Comparison of ENCODE assay signal across 8 cellular contexts in the genomic region with DNA sequence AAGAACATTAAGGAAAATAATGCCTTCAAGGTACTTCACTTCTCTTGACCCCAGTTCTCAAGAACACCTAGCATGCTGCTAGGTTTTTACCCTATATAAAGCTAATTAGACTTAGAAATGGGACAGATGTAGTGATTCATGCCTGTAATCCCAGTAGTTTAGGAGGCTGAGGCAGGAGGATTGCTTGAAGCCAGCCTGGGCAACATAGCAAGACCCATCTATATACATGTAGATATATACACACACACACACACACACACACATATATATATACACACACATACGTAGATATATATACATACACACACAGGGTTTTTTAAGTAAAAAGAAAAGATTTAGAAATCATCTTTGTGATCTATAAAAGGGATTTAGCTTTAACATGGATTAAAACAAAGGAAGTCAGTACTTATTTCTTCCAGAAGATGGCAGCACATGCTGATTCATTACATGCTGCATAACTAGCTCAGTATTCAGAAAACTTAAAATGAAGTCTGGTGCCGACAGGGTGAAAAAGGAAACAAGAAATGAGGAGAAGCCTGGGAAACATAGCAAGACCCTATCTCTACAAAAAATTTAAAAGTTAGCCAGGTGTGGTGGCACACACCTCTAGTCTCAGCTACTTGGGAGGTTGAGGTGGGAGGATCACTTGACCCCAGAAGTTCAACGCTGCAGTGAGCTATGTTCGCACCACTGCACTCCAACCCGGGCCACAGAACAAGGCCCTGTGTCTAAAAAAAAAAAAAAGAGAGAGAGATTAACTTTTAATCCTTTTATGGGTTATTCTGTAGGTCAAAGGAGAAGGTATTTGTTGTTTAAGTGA. TPM values are rescaled to one million over a fixed set of nuclear protein-coding genes. Genes with fewer than 3 reads are reported as not detected.
A peak's percentile ranks its signal among the peaks of the same experiment; 100 is the strongest.
DNase-seq lines count a peak whose midpoint lies in the region; ATAC-seq and TF ChIP-seq lines count a peak whose summit lies in the region.

No MANE protein-coding gene starts in this region.

- no peak overlapping the region for H3K27ac ChIP-seq in ovary

- no peaks in the 10 kb centered on the region for H3K9me3 Mint-ChIP-seq in activated T-cell treated with anti-CD3 and anti-CD28 coated beads, Interleukin-2, amount 50 U/mL, for 24 hours

- no peaks in the 10 kb centered on the region for H3K36me3 ChIP-seq in ovary

- H3K9me3 ChIP-seq in ovary, result no peaks in the 10 kb centered on the region

- H3K4me1 Mint-ChIP-seq in activated T-cell treated with anti-CD3 and anti-CD28 coated beads, Interleukin-2, amount 50 U/mL, for 24 hours (ENCODE audit: low read depth), result peaks cover 3% of the 10 kb centered on the region

- POLR2A ChIA-PET in GM10248 (lab: Yijun Ruan, JAX), result interaction anchor here (0.6 kb wide), 1 partner anchor 228 kb away, joined by 4 read pairs; no protein-coding TSS in a partner anchor

- peak; percentile 53 for TF ChIP-seq CTCF in GM10248 (IDR thresholded peaks at IDR 0.05; ENCODE audit: control extremely low read depth, extremely low read depth, low read depth, missing control alignments)
- peak; percentile 46 to 77 (median 70) for TF ChIP-seq CTCF in ovary (IDR thresholded peaks at IDR 0.05)

- H3K27me3 ChIP-seq in ovary, result no peaks in the 10 kb centered on the region

- H3K36me3 Mint-ChIP-seq in activated T-cell treated with anti-CD3 and anti-CD28 coated beads, Interleukin-2, amount 50 U/mL, for 24 hours (ENCODE audit: low read depth), result peaks cover 70% of the 10 kb centered on the region

- no peaks in the 10 kb centered on the region for H3K4me1 ChIP-seq in ovary (ENCODE audit: insufficient read depth)

- no peaks in the 10 kb centered on the region for H3K27me3 Mint-ChIP-seq in activated T-cell treated with anti-CD3 and anti-CD28 coated beads, Interleukin-2, amount 50 U/mL, for 24 hours

- intact Hi-C loops in ovary (cut with DNase I), result loop anchor here in 2 of 4 donors (10.0 kb wide), 2 partner anchors 422 to 592 kb away; no protein-coding TSS in a partner anchor

- WGBS in ovary, 3 donors, result 49 to 57% (median 49%) methylated on average over 5 of the region's 5 CpGs

- CTCF ChIA-PET in GM10248 (lab: Yijun Ruan, JAX), result interaction anchor here (0.7 to 3.9 kb wide), 80 partner anchors 8 to 769 kb away, joined by 3 to 96 read pairs (median 4); partner anchors contain the start of genes DNAJB7, EP300 and RBX1

- no peak for TF ChIP-seq EP300 in ovary (IDR thresholded peaks at IDR 0.05)

- no peak for ATAC-seq in HG03039 (IDR thresholded peaks at IDR 0.05; ENCODE audit: unreplicated experiment)
- no peak for ATAC-seq in GM18909 (IDR thresholded peaks at IDR 0.05; ENCODE audit: poor library complexity, unreplicated experiment)

- no peak overlapping the region for H3K4me3 ChIP-seq in ovary

- H3K27ac Mint-ChIP-seq in activated T-cell treated with anti-CD3 and anti-CD28 coated beads, Interleukin-2, amount 50 U/mL, for 24 hours, result peak overlapping the region; percentile 48

- TF ChIP-seq POLR2A in ovary (IDR thresholded peaks at IDR 0.05), result no peak

- no peak overlapping the region for H3K4me3 Mint-ChIP-seq in activated T-cell treated with anti-CD3 and anti-CD28 coated beads, Interleukin-2, amount 50 U/mL, for 24 hours

- DNase-seq in AML-193 (lab: John Stamatoyannopoulos, UW) (peak; percentile 72 to 81), GM10248 (ENCODE audit: extremely low spot score) (peak; percentile 49), NCI-H2081 (lab: John Stamatoyannopoulos, UW) (peak; percentile 29 to 39), foreskin melanocyte (peak; percentile 57), ovary (no peak)
- DNase-seq in activated T-cell treated with anti-CD3 and anti-CD28 coated beads, Interleukin-2, amount 50 U/mL, for 24 hours, result no peak

RNA-seq across cellular contexts. Expression of gene RBX1, which starts 28.5 kb away (rescaled TPM):
- total RNA-seq in ovary, result 10 to 100 TPM; 22.3 to 45.1 (median 38.7) TPM
- polyA plus RNA-seq in ovary, result 10 to 100 TPM; 34.4 to 42.8 TPM

Comparison
In these comparisons a context has a peak if more than half of its experiments do, and no peak if none do; other contexts are left out.
1. DNase-seq: peak in AML-193 (2 of 2), GM10248 (single experiment), NCI-H2081 (2 of 2) and foreskin melanocyte (single experiment); none in activated T-cell treated with anti-CD3 and anti-CD28 coated beads, Interleukin-2, amount 50 U/mL, for 24 hours (single experiment) and ovary (0 of 5).